Comparison of ENCODE assay signal across 26 cellular contexts in genomic region chr7:25611196-25611595, GRCh38.
"Had no signal": no experiment of that assay in that cellular context is flagged by ENCODE, and none has a peak within 500 bp of the region (broad histone marks: within the 10 kb centered on the region; RNA-seq: fewer than 3 reads in every experiment).

No MANE protein-coding gene starts in this region.

- DNase-seq: dorsolateral prefrontal cortex; effector CD4-positive, alpha-beta T cell; foreskin fibroblast; gastrocnemius medialis; head of caudate nucleus; kidney; mesendoderm; midbrain; nephron progenitor cell; nucleus accumbens; ovary; sigmoid colon; spleen; stimulated activated CD4-positive, alpha-beta T cell treated with anti-CD3 and anti-CD28 coated beads, Interleukin-4, amount 100 ng/mL, for 4 hours; stimulated activated naive CD8-positive, alpha-beta T cell treated with anti-CD3 and anti-CD28 coated beads, Interleukin-15, Interleukin-2, amounts not matched to agents 100 U/mL and 50 U/mL, for 24 hours; substantia nigra; testis; tibial artery; upper lobe of left lung had no signal

- H3K36me3 Mint-ChIP-seq: stimulated activated memory B cell treated with anti-CD40 and anti-IgM and Interleukin-4, amounts not matched to agents 10 μg/mL and 1 μg/mL and 100 μg/mL, for 72 hours had no signal

- H3K9me3 ChIP-seq: gastrocnemius medialis, ovary, testis had no signal

- H3K4me3 Mint-ChIP-seq: nephron progenitor cell; stimulated activated memory B cell treated with anti-CD40 and anti-IgM and Interleukin-4, amounts not matched to agents 10 μg/mL and 1 μg/mL and 100 μg/mL, for 72 hours had no signal

- ATAC-seq: gastrocnemius medialis; left lobe of liver; naive thymus-derived CD4-positive, alpha-beta T cell; stimulated activated memory B cell treated with anti-CD40 and anti-IgM and Interleukin-4, amounts not matched to agents 10 μg/mL and 1 μg/mL and 100 μg/mL, for 72 hours; stimulated activated naive CD8-positive, alpha-beta T cell treated with anti-CD3 and anti-CD28 coated beads, Interleukin-15, Interleukin-2, amounts not matched to agents 100 U/mL and 50 U/mL, for 24 hours had no signal

- H3K4me3 ChIP-seq: dorsolateral prefrontal cortex, gastrocnemius medialis, lung, ovary, right atrium auricular region, sigmoid colon, skin epidermis, spleen, testis, tibial artery, upper lobe of left lung had no signal

- H3K36me3 ChIP-seq: gastrocnemius medialis, ovary, right atrium auricular region, sigmoid colon, spleen, tibial artery, upper lobe of left lung had no signal

- H3K27me3 ChIP-seq: dorsolateral prefrontal cortex, gastrocnemius medialis, ovary, right atrium auricular region, sigmoid colon, spleen, testis, tibial artery, upper lobe of left lung had no signal

- H3K27ac Mint-ChIP-seq: nephron progenitor cell; progenitor cell of endocrine pancreas; stimulated activated memory B cell treated with anti-CD40 and anti-IgM and Interleukin-4, amounts not matched to agents 10 μg/mL and 1 μg/mL and 100 μg/mL, for 72 hours had no signal

- H3K27me3 Mint-ChIP-seq: progenitor cell of endocrine pancreas; stimulated activated memory B cell treated with anti-CD40 and anti-IgM and Interleukin-4, amounts not matched to agents 10 μg/mL and 1 μg/mL and 100 μg/mL, for 72 hours had no signal

- H3K4me1 ChIP-seq: gastrocnemius medialis had no signal

- H3K27ac ChIP-seq: dorsolateral prefrontal cortex, gastrocnemius medialis, ovary, right atrium auricular region, sigmoid colon, skin epidermis, spleen, testis, tibial artery, upper lobe of left lung had no signal
